In genomic region chr1:10379676-10380075, GRCh38 we compare ENCODE assay signal across 12 cellular contexts.
"Had no signal": no experiment of that assay in that cellular context is flagged by ENCODE, and none has a peak within 500 bp of the region (broad histone marks: within the 10 kb centered on the region; RNA-seq: fewer than 3 reads in every experiment).

No MANE protein-coding gene starts in this region.

- H3K9me3 ChIP-seq: body of pancreas had no signal

- H3K4me3 ChIP-seq: body of pancreas had no signal

- ATAC-seq: body of pancreas; naive thymus-derived CD4-positive, alpha-beta T cell had no signal

- H3K9me3 Mint-ChIP-seq: activated B cell treated with CpG ODN at 0.5 μM for 24 hours; activated CD4-positive, alpha-beta memory T cell treated with anti-CD3 and anti-CD28 coated beads for 36 hours had no signal

- H3K4me3 Mint-ChIP-seq: activated B cell treated with CpG ODN at 0.5 μM for 24 hours; activated CD4-positive, alpha-beta memory T cell treated with anti-CD3 and anti-CD28 coated beads for 36 hours; activated naive CD8-positive, alpha-beta T cell; naive thymus-derived CD4-positive, alpha-beta T cell had no signal

- H3K4me1 ChIP-seq: body of pancreas had no signal

- H3K27ac Mint-ChIP-seq: activated B cell treated with CpG ODN at 0.5 μM for 24 hours; activated CD4-positive, alpha-beta memory T cell treated with anti-CD3 and anti-CD28 coated beads for 36 hours; activated naive CD8-positive, alpha-beta T cell; naive thymus-derived CD4-positive, alpha-beta T cell had no signal

- H3K27ac ChIP-seq: body of pancreas had no signal

- H3K27me3 ChIP-seq: body of pancreas had no signal

- DNase-seq: activated B cell treated with CpG ODN at 0.5 μM for 24 hours; activated CD4-positive, alpha-beta memory T cell treated with anti-CD3 and anti-CD28 coated beads for 36 hours; activated CD4-positive, alpha-beta T cell treated with anti-CD3 and anti-CD28 coated beads for 4 hours; activated T-cell treated with anti-CD3 and anti-CD28 coated beads for 4 hours; amygdala; body of pancreas; erythroblast; mesendoderm; naive thymus-derived CD4-positive, alpha-beta T cell; stimulated activated naive CD4-positive, alpha-beta T cell treated with Interleukin-2 at 50 U/mL for 16 hours; SW 1271 had no signal

- H3K27me3 Mint-ChIP-seq: activated B cell treated with CpG ODN at 0.5 μM for 24 hours; activated CD4-positive, alpha-beta memory T cell treated with anti-CD3 and anti-CD28 coated beads for 36 hours; activated naive CD8-positive, alpha-beta T cell; naive thymus-derived CD4-positive, alpha-beta T cell had no signal
